Comparison of ENCODE assay signal across 34 cellular contexts in the genomic region with DNA sequence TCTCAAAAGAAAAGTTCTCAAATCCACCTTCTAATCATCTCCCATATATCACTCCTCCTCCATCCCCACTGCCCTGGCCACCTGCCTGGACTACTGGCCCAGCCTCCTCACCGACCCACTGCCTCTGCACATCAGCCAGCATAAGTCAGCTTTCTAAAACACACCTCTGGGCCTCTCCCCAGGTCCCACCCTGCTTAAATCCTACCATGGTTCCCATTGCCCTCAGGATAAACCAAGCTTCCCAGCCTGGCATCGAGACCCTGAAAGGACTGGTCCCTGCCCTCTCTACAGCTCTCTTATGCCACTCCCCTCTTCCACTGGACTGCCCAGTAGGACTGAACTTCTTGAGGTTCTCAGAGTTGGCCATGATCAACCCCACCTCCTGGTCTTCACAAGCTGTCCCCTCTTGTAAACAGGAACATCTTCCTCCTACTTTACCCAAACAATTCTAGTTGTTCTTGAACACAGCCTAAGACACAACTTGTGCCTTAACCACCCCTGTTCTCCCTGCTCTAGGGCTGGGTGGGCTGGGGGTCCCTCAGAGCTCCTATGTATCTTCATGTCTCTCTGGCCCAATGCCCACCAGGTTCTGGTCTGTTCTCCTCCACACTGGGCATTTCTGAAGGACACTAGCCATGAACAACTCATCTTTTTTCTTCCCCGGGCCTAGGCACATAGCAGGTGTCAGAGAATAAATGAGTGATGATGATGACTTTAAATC. TPM values are rescaled to one million over a fixed set of nuclear protein-coding genes. Genes with fewer than 3 reads are reported as not detected.
A peak's percentile ranks its signal among the peaks of the same experiment; 100 is the strongest.
DNase-seq lines count a peak whose midpoint lies in the region; ATAC-seq, FAIRE-seq and TF ChIP-seq lines count a peak whose summit lies in the region.
"Had no signal": no experiment of that assay in that cellular context is flagged by ENCODE, and none has a peak within 500 bp of the region (broad histone marks: within the 10 kb centered on the region; RNA-seq: fewer than 3 reads in every experiment).

No MANE protein-coding gene starts in this region.

- H3K14ac ChIP-seq in neuronal stem cell (ENCODE audit: low read length), result no peak overlapping the region

- no peaks in the 10 kb centered on the region for H3K9me3 ChIP-seq in neuronal stem cell (replicated peaks in 1 of 2; ENCODE audit: control insufficient read depth in 2 of 2, insufficient read depth in 1 of 2, low read depth in 1 of 2, low read length in 2 of 2)
- H3K9me3 ChIP-seq: adrenal gland, suprapubic skin, uterus had no signal

- H3K4me2 ChIP-seq in neuronal stem cell (ENCODE audit: insufficient read depth, low read length, poor library complexity, severe bottlenecking), result no peak overlapping the region
- H3K4me2 ChIP-seq: hepatocyte had no signal

- no peak overlapping the region for H2BK5ac ChIP-seq in neuronal stem cell (ENCODE audit: low read length)

- H3K9ac ChIP-seq in neuronal stem cell (ENCODE audit: low read depth, low read length, poor library complexity), result no peak overlapping the region

- no peak overlapping the region for H3K23ac ChIP-seq in neuronal stem cell (ENCODE audit: low read depth, low read length, poor library complexity)

- DNase-seq in Right ventricle myocardium inferior (ENCODE audit: missing footprints) (peak; percentile 22), Right ventricle myocardium superior (no peak), coronary artery (ENCODE audit: low spot score) (peak; percentile 14), neuronal stem cell (ENCODE audit: low spot score) (no peak), ureter (ENCODE audit: low spot score) (peak; percentile 32), MCF 10A (ENCODE audit: unreplicated experiment) (no peak), RCC 7860 (ENCODE audit: low spot score) (no peak)
- DNase-seq: activated CD4-positive, alpha-beta T cell treated with anti-CD3 and anti-CD28 coated beads, Interleukin-2, amount 10 ng/mL, durations not matched to agents 24 days and 14 days; activated naive CD4-positive, alpha-beta T cell treated with anti-CD3 and anti-CD28 coated beads for 36 hours; activated T-cell treated with anti-CD3 and anti-CD28 coated beads, Interleukin-2, amount 50 U/mL, for 72 hours; brain microvascular endothelial cell; CD4-positive, alpha-beta memory T cell; effector CD4-positive, alpha-beta T cell; NCI-H1092 treated with DMSO at 0.1 percent for 48 hours; NCI-H187; NCI-H2171 treated with DMSO at 0.1 percent for 48 hours; NCI-H510A treated with DMSO at 0.1 percent for 48 hours; RPMI8226; stimulated activated naive CD4-positive, alpha-beta T cell; T1000; WERI-Rb-1 had no signal

- no peak overlapping the region for H3K4ac ChIP-seq in neuronal stem cell (ENCODE audit: low read length)

- no CpG with 5 or more reads among the region's 3 CpGs for WGBS in neuronal stem cell (ENCODE audit: extremely low coverage in 2 of 2, insufficient read length in 2 of 2, insufficient replicate concordance in 1 of 2), 2 donors

- POLR2A ChIA-PET in MCF 10A (lab: Yijun Ruan, JAX), result no interaction called here

- no peaks in the 10 kb centered on the region for H3K9me3 Mint-ChIP-seq in MCF 10A (ENCODE audit: unreplicated experiment)
- H3K9me3 Mint-ChIP-seq: activated CD4-positive, alpha-beta T cell treated with anti-CD3 and anti-CD28 coated beads, Interleukin-2, amount 10 ng/mL, durations not matched to agents 24 days and 14 days; activated naive CD4-positive, alpha-beta T cell treated with anti-CD3 and anti-CD28 coated beads for 36 hours; activated T-cell treated with anti-CD3 and anti-CD28 coated beads, Interleukin-2, amount 50 U/mL, for 72 hours; CD4-positive, alpha-beta memory T cell; memory B cell had no signal

- H3K27ac ChIP-seq in coronary artery (peak overlapping the region in 1 of 2 donors; percentile 43), neuronal stem cell (replicated peaks; ENCODE audit: low read length) (no peak overlapping the region)
- H3K27ac ChIP-seq: adrenal gland, brain microvascular endothelial cell, hepatocyte, skin epidermis, suprapubic skin, uterus, WERI-Rb-1 had no signal

- H3K4me3 ChIP-seq in coronary artery, result no peak overlapping the region
- no peak overlapping the region for H3K4me3 ChIP-seq in neuronal stem cell (ENCODE audit: low read length in 2 of 2)
- H3K4me3 ChIP-seq: adrenal gland, hepatocyte, K562, skin epidermis, suprapubic skin, uterus had no signal

- H2BK120ac ChIP-seq in neuronal stem cell (ENCODE audit: low read depth, low read length), result no peak overlapping the region

- TF ChIP-seq CTCF in coronary artery (IDR thresholded peaks at IDR 0.05) (no peak), MCF 10A (IDR thresholded peaks at IDR 0.05; ENCODE audit: unreplicated experiment) (no peak)

- peak overlapping the region; percentile 69 for H3K18ac ChIP-seq in neuronal stem cell (ENCODE audit: low read length)

- peak overlapping the region; percentile 31 for H2BK15ac ChIP-seq in neuronal stem cell (ENCODE audit: low read length)

- peaks cover 15% of the 10 kb centered on the region in 2 donors for H3K4me1 ChIP-seq in neuronal stem cell (ENCODE audit: control insufficient read depth in 2 of 2, insufficient read depth in 1 of 2, low read depth in 1 of 2, low read length in 2 of 2)

- intact Hi-C loops in Right ventricle myocardium inferior (cut with DNase I) (no loop called here), Right ventricle myocardium superior (cut with DNase I) (no loop called here), MCF 10A (cut with micrococcal nuclease) (no loop called here)

- no peak for FAIRE-seq in RCC 7860 (lab: Jason Lieb, UNC)
- FAIRE-seq: GM19239, H1, HTR-8/SVneo, K562 had no signal

- no peaks in the 10 kb centered on the region for H3K79me1 ChIP-seq in neuronal stem cell (ENCODE audit: low read depth, low read length)

- H4K91ac ChIP-seq in neuronal stem cell (ENCODE audit: low read depth, low read length, poor library complexity), result no peak overlapping the region

- H2BK12ac ChIP-seq in neuronal stem cell (ENCODE audit: low read length), result no peak overlapping the region

- peak overlapping the region; percentile 8 for H2AK5ac ChIP-seq in neuronal stem cell (ENCODE audit: low read depth, low read length)

- peak; percentile 8 for ATAC-seq in Right ventricle myocardium inferior
- ATAC-seq in Right ventricle myocardium superior (ENCODE audit: poor library complexity), result no peak
- ATAC-seq in GM19035 (IDR thresholded peaks at IDR 0.05; ENCODE audit: unreplicated experiment), result no peak
- ATAC-seq: activated T-cell treated with anti-CD3 and anti-CD28 coated beads, Interleukin-2, amount 50 U/mL, for 72 hours; K562 had no signal

- H3K27me3 Mint-ChIP-seq in MCF 10A (ENCODE audit: insufficient read depth, unreplicated experiment), result peaks cover 3% of the 10 kb centered on the region

- no peak overlapping the region for H3K4me3 Mint-ChIP-seq in MCF 10A (ENCODE audit: unreplicated experiment)
- H3K4me3 Mint-ChIP-seq: activated CD4-positive, alpha-beta T cell treated with anti-CD3 and anti-CD28 coated beads, Interleukin-2, amount 10 ng/mL, durations not matched to agents 24 days and 14 days; activated naive CD4-positive, alpha-beta T cell treated with anti-CD3 and anti-CD28 coated beads for 36 hours; activated T-cell treated with anti-CD3 and anti-CD28 coated beads, Interleukin-2, amount 50 U/mL, for 72 hours; CD4-positive, alpha-beta memory T cell; memory B cell had no signal

- H3K36me3 ChIP-seq in neuronal stem cell (replicated peaks in 1 of 2; ENCODE audit: control insufficient read depth in 2 of 2, insufficient read depth in 2 of 2, low read length in 2 of 2), result no peaks in the 10 kb centered on the region
- H3K36me3 ChIP-seq: adrenal gland, brain microvascular endothelial cell, suprapubic skin, uterus, WERI-Rb-1 had no signal

- H4K8ac ChIP-seq in neuronal stem cell (ENCODE audit: low read depth, low read length), result no peak overlapping the region

- no TSS peak for BruUV-seq in MCF 10A (replicated peaks; lab: Mats Ljungman, UMichigan)

- CTCF ChIA-PET in MCF 10A (lab: Yijun Ruan, JAX), result interaction anchor here (0.8 to 0.9 kb wide), 2 partner anchors 16 to 465 kb away, joined by 3 to 5 read pairs; no protein-coding TSS in a partner anchor

- no peak overlapping the region for H2AFZ ChIP-seq in neuronal stem cell (ENCODE audit: low read length)
- H2AFZ ChIP-seq: hepatocyte had no signal

- H3K36me3 Mint-ChIP-seq in MCF 10A (ENCODE audit: insufficient read depth, unreplicated experiment), result peaks cover 6% of the 10 kb centered on the region
- H3K36me3 Mint-ChIP-seq: CD4-positive, alpha-beta memory T cell; memory B cell had no signal

- peaks cover 0 to 6% (median under 1%) of the 10 kb centered on the region in 3 experiments for H3K27me3 ChIP-seq in neuronal stem cell (ENCODE audit: control insufficient read depth in 3 of 3, insufficient read depth in 3 of 3, low read depth in 1 of 3, low read length in 3 of 3)
- H3K27me3 ChIP-seq: brain microvascular endothelial cell had no signal

- peaks cover 12% of the 10 kb centered on the region for H3K4me1 Mint-ChIP-seq in MCF 10A (ENCODE audit: insufficient read depth, unreplicated experiment)
- H3K4me1 Mint-ChIP-seq: activated CD4-positive, alpha-beta T cell treated with anti-CD3 and anti-CD28 coated beads, Interleukin-2, amount 10 ng/mL, durations not matched to agents 24 days and 14 days; CD4-positive, alpha-beta memory T cell; memory B cell had no signal

- no peak overlapping the region for H3K27ac Mint-ChIP-seq in MCF 10A (ENCODE audit: low read depth, unreplicated experiment)
- H3K27ac Mint-ChIP-seq: activated CD4-positive, alpha-beta T cell treated with anti-CD3 and anti-CD28 coated beads, Interleukin-2, amount 10 ng/mL, durations not matched to agents 24 days and 14 days; activated naive CD4-positive, alpha-beta T cell treated with anti-CD3 and anti-CD28 coated beads for 36 hours; activated T-cell treated with anti-CD3 and anti-CD28 coated beads, Interleukin-2, amount 50 U/mL, for 72 hours; memory B cell had no signal

RNA-seq across cellular contexts. Expression of a gene that starts 12.6 kb away (rescaled TPM):
- total RNA-seq in Right ventricle myocardium inferior (2.8 TPM), Right ventricle myocardium superior (2.1 TPM), ureter (2.2 TPM), MCF 10A (2022) (not detected in 2 replicates)
- polyA plus RNA-seq in neuronal stem cell (2013, experiment 1 of 2), result 0.14 TPM
- polyA plus RNA-seq in neuronal stem cell (2013, experiment 2 of 2), result 0.17 TPM
- total RNA-seq: activated CD4-positive, alpha-beta T cell treated with anti-CD3 and anti-CD28 coated beads, Interleukin-2, amount 10 ng/mL, durations not matched to agents 24 days and 14 days; activated CD8-positive, alpha-beta memory T cell treated with anti-CD3 and anti-CD28 coated beads for 36 hours; activated naive CD4-positive, alpha-beta T cell treated with anti-CD3 and anti-CD28 coated beads for 36 hours; activated T-cell treated with anti-CD3 and anti-CD28 coated beads, Interleukin-2, amount 50 U/mL, for 72 hours; H1; K562; SK-MEL-5 had no signal
- polyA plus RNA-seq: CD4-positive, alpha-beta memory T cell; K562 had no signal

RNA-seq across cellular contexts. Expression of a gene that starts 41.5 kb away (rescaled TPM):
- total RNA-seq in Right ventricle myocardium inferior, result 20.0 TPM
- total RNA-seq in Right ventricle myocardium superior, result 22.5 TPM
- polyA plus RNA-seq in neuronal stem cell (2013, experiment 1 of 2), result 1.2 TPM
- polyA plus RNA-seq in neuronal stem cell (2013, experiment 2 of 2), result 1.2 TPM
- total RNA-seq in ureter, result 20.2 TPM
- 0.56 and 1.0 TPM in 2 replicates for total RNA-seq in MCF 10A (2022)
- total RNA-seq: activated CD4-positive, alpha-beta T cell treated with anti-CD3 and anti-CD28 coated beads, Interleukin-2, amount 10 ng/mL, durations not matched to agents 24 days and 14 days; activated CD8-positive, alpha-beta memory T cell treated with anti-CD3 and anti-CD28 coated beads for 36 hours; activated naive CD4-positive, alpha-beta T cell treated with anti-CD3 and anti-CD28 coated beads for 36 hours; activated T-cell treated with anti-CD3 and anti-CD28 coated beads, Interleukin-2, amount 50 U/mL, for 72 hours; CD4-positive, alpha-beta memory T cell; K562 had no signal
- polyA plus RNA-seq: CD4-positive, alpha-beta memory T cell; K562 had no signal

RNA-seq across cellular contexts. Expression of a gene that starts 48.5 kb away (rescaled TPM):
- total RNA-seq in Right ventricle myocardium inferior, result 57.1 TPM
- total RNA-seq in Right ventricle myocardium superior, result 51.5 TPM
- polyA plus RNA-seq in neuronal stem cell (2013, experiment 1 of 2), result 40.1 TPM
- 38.9 TPM for polyA plus RNA-seq in neuronal stem cell (2013, experiment 2 of 2)
- 71.5 TPM for total RNA-seq in ureter
- total RNA-seq in MCF 10A (2022), result 27.6 and 29.3 TPM in 2 replicates
- total RNA-seq: activated CD4-positive, alpha-beta T cell treated with anti-CD3 and anti-CD28 coated beads, Interleukin-2, amount 10 ng/mL, durations not matched to agents 24 days and 14 days had no signal
- polyA plus RNA-seq: CD4-positive, alpha-beta memory T cell had no signal

Comparison
In these comparisons a context has a peak if more than half of its experiments do, and no peak if none do; other contexts are left out.
1. DNase-seq: peak in Right ventricle myocardium inferior (single experiment), coronary artery (single experiment) and ureter (single experiment); none in Right ventricle myocardium superior (single experiment), neuronal stem cell (single experiment), MCF 10A (single experiment) and RCC 7860 (single experiment).
2. RNA of a gene that starts 41.5 kb away (total RNA-seq): 22.5 TPM in Right ventricle myocardium superior (single experiment), 20.2 TPM in ureter (single experiment) and 20.0 TPM in Right ventricle myocardium inferior (single experiment); 0.56 to 1.0 TPM in MCF 10A; every median in the first group is over 10 times any median in the second.